In the genomic region with DNA sequence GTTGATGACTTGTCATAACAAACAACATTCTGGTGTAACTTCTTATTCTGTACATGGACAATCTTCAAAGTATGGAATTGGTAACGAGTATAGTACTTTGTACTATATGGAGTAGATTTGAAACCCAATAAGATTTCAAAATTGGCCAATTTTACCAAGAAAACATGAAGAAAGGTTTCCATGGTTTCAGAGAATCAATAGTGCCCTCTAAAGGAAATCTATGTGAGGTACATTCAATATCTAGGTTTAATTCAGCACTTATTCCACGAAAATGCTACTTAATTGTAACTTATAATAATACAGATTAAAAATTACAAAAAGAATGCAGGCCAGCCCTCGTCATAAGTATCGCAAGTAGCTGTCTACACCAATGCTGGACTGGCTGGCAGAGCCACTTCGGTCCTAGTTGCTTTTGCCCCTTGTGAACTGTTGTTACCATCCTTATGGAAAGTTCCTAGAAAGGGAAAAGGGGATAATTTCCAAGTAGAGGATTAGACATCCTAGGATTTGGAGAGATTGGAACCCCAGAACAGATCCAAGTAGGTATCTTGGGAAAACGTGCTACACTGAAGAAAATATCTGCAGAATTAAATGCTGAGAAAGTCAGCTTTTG, we compare ENCODE assay signal across 8 cellular contexts.
A peak's percentile ranks its signal among the peaks of the same experiment; 100 is the strongest.
DNase-seq lines count a peak whose midpoint lies in the region; ATAC-seq, FAIRE-seq and TF ChIP-seq lines count a peak whose summit lies in the region.

No MANE protein-coding gene starts in this region.

- intact Hi-C loops in posterior vena cava (cut with DNase I): no loop called here

- peak overlapping the region; percentile 35; the same call in 2 of the 3 replicates for H3K4me2 ChIP-seq in A549
- H3K4me2 ChIP-seq in H1 (ENCODE audit: insufficient read depth in 1 of 2, low read depth in 2 of 2, low read length in 2 of 2): no peak overlapping the region
- H3K4me2 ChIP-seq in parathyroid adenoma (ENCODE audit: low read length): no peak overlapping the region

- no peak overlapping the region for H2BK120ac ChIP-seq in H1 (replicated peaks; ENCODE audit: low read depth, low read length)

- no peak overlapping the region for H4K91ac ChIP-seq in H1 (replicated peaks; ENCODE audit: insufficient read length, low read length)

- no peaks in the 10 kb centered on the region for H4K20me1 ChIP-seq in H1 (replicated peaks in 1 of 2; ENCODE audit: control insufficient read depth in 1 of 2, insufficient read depth in 2 of 2, low read length in 2 of 2)

- no peak overlapping the region for H3K4ac ChIP-seq in H1 (replicated peaks; ENCODE audit: insufficient read length, low read depth, low read length)

- TF ChIP-seq POLR2A in A549 (IDR thresholded peaks at IDR 0.05; ENCODE audit: low read length): no peak
- no peak for TF ChIP-seq POLR2A in H1 (IDR thresholded peaks at IDR 0.05; ENCODE audit: control extremely low read depth in 1 of 2, low read depth in 2 of 2, low read length in 2 of 2)

- no peaks in the 10 kb centered on the region for H3K79me1 ChIP-seq in H1 (ENCODE audit: low read depth, low read length)

- no peak overlapping the region for H3K23ac ChIP-seq in H1 (ENCODE audit: insufficient read length)

- H3K23me2 ChIP-seq in H1 (ENCODE audit: low read depth, low read length): no peaks in the 10 kb centered on the region

- DNase-seq in A549 (ENCODE audit: low read depth in 1 of 2, low spot score in 1 of 2): peak in 1 of 2 experiments; percentile 7
- peak; percentile 22 for DNase-seq in NCI-H2227 treated with DMSO at 0.1 percent for 48 hours (lab: John Stamatoyannopoulos, UW)
- DNase-seq in H1 (ENCODE audit: low read depth in 1 of 2, low spot score in 2 of 2): no peak
- DNase-seq in posterior vena cava (ENCODE audit: low spot score): no peak
- no peak for DNase-seq in activated CD4-positive, alpha-beta T cell treated with anti-CD3 and anti-CD28 coated beads, Interleukin-2, amount 50 U/mL, for 1 hour

- H2AFZ ChIP-seq in H1 (ENCODE audit: low read length) (no peak overlapping the region), parathyroid adenoma (no peak overlapping the region)

- H3K36me3 ChIP-seq in H1 (ENCODE audit: control insufficient read depth in 2 of 4, insufficient read depth in 4 of 4, low read length in 3 of 4) (no peaks in the 10 kb centered on the region), parathyroid adenoma (ENCODE audit: control insufficient read depth, insufficient read depth, low read length) (no peaks in the 10 kb centered on the region)

- peak; percentile 57 to 74; a peak in 4 of 5 replicates for TF ChIP-seq RAD21 in A549 (conservative IDR thresholded peaks at IDR 0.05 in 1 of 2, IDR thresholded peaks at IDR 0.05 in 1 of 2)
- TF ChIP-seq RAD21 in H1 (IDR thresholded peaks at IDR 0.05 in 1 of 2, conservative IDR thresholded peaks at IDR 0.05 in 1 of 2; ENCODE audit: low read depth in 2 of 2, low read length in 2 of 2): peak; percentile 64 to 75

- no peak overlapping the region for H2AK5ac ChIP-seq in H1 (ENCODE audit: low read depth, low read length)

- TF ChIP-seq EP300 in A549 (IDR thresholded peaks at IDR 0.05) (no peak), H1 (IDR thresholded peaks at IDR 0.05; ENCODE audit: borderline replicate concordance in 1 of 2, low read depth in 2 of 2, low read length in 2 of 2) (no peak)

- CTCF ChIA-PET in A549 (lab: Yijun Ruan, JAX): interaction anchor here (1.0 to 1.3 kb wide), 2 partner anchors 9 to 61 kb away, joined by 3 to 4 read pairs; no protein-coding TSS in a partner anchor
- CTCF ChIA-PET in H1 (lab: Charles Lee; ENCODE audit: partially characterized antibody): interaction anchor here (0.6 to 3.4 kb wide), 26 partner anchors 11 to 555 kb away, joined by 3 to 19 read pairs (median 4); no protein-coding TSS in a partner anchor

- H3K14ac ChIP-seq in H1 (ENCODE audit: insufficient read length): no peak overlapping the region

- H3K9ac ChIP-seq in H1 (replicated peaks in 1 of 4; ENCODE audit: extremely low read depth in 1 of 4, low read depth in 3 of 4, low read length in 3 of 4) (no peak overlapping the region), parathyroid adenoma (no peak overlapping the region)

- TF ChIP-seq CTCF in A549 (IDR thresholded peaks at IDR 0.05): peak; percentile 52
- TF ChIP-seq CTCF in H1 (IDR thresholded peaks at IDR 0.05; ENCODE audit: control extremely low read depth in 1 of 3, insufficient read depth in 1 of 3, low read depth in 1 of 3, low read length in 3 of 3): peak in 2 of 3 experiments; percentile 29 to 39; a peak in 2 of 4 replicates
- peak; percentile 42 for TF ChIP-seq CTCF in parathyroid adenoma (IDR thresholded peaks at IDR 0.05)

- H3K18ac ChIP-seq in H1 (ENCODE audit: extremely low read depth, low read length): no peak overlapping the region

- H2BK15ac ChIP-seq in H1 (ENCODE audit: low read length): no peak overlapping the region

- H3K9me3 ChIP-seq in A549 (no peaks in the 10 kb centered on the region), H1 (ENCODE audit: insufficient read depth in 2 of 2, low read depth in 1 of 2, low read length in 1 of 2) (no peaks in the 10 kb centered on the region), parathyroid adenoma (ENCODE audit: control insufficient read depth, low read length) (no peaks in the 10 kb centered on the region)

- ATAC-seq in A549 (no peak), GM18502 (IDR thresholded peaks at IDR 0.05; ENCODE audit: poor library complexity, unreplicated experiment) (peak; percentile 52), HG03280 (IDR thresholded peaks at IDR 0.05; ENCODE audit: unreplicated experiment) (no peak)

- no peak overlapping the region for H2BK12ac ChIP-seq in H1 (ENCODE audit: low read depth, low read length)

- 0% methylated on average over 6 of the region's 6 CpGs for WGBS in A549 (ENCODE audit: missing lambda C conversion rate)
- 41% methylated on average over 6 of the region's 6 CpGs; no CpG with 5 or more reads in 1 of the 2 experiments for WGBS in H1 (ENCODE audit: extremely low coverage in 1 of 2, insufficient coverage in 1 of 2, insufficient read length in 1 of 2, insufficient replicate concordance in 2 of 2, low coverage in 1 of 2, low lambda C conversion rate in 2 of 2, missing lambda C conversion rate in 1 of 2), 2 experiments

- no peak overlapping the region for H3K56ac ChIP-seq in H1 (replicated peaks; ENCODE audit: insufficient read length, low read depth, low read length)

- POLR2A ChIA-PET in A549 (lab: Yijun Ruan, JAX) (no interaction called here), H1 (lab: Charles Lee; ENCODE audit: partially characterized antibody) (interaction anchor here (0.6 kb wide), 1 partner anchor 416 kb away, joined by 4 read pairs; no protein-coding TSS in a partner anchor)

- H2BK5ac ChIP-seq in H1 (ENCODE audit: low read depth, low read length): no peak overlapping the region

- no peaks in the 10 kb centered on the region for H3K27me3 ChIP-seq in H1 (replicated peaks in 1 of 4; ENCODE audit: control insufficient read depth in 3 of 4, extremely low read depth in 1 of 4, insufficient read depth in 3 of 4, low read length in 3 of 4)
- H3K27me3 ChIP-seq in parathyroid adenoma (ENCODE audit: control insufficient read depth, insufficient read depth, low read length): no peaks in the 10 kb centered on the region

- H4K5ac ChIP-seq in H1 (ENCODE audit: insufficient read length, low read depth, low read length): no peak overlapping the region

- H3K4me1 ChIP-seq in A549 (peaks cover 9% of the 10 kb centered on the region; the same call in 2 of the 3 replicates), H1 (replicated peaks in 1 of 4; ENCODE audit: control insufficient read depth in 3 of 4, insufficient read depth in 4 of 4, low read length in 3 of 4) (no peaks in the 10 kb centered on the region), parathyroid adenoma (no peaks in the 10 kb centered on the region)

- no peak overlapping the region for H3K4me3 ChIP-seq in A549
- H3K4me3 ChIP-seq in H1 (ENCODE audit: extremely low read depth in 1 of 4, insufficient read depth in 2 of 4, low read depth in 3 of 4, low read length in 4 of 4): no peak overlapping the region
- H3K4me3 ChIP-seq in parathyroid adenoma (ENCODE audit: low read depth, low read length): no peak overlapping the region

- H3K27ac ChIP-seq in A549 (no peak overlapping the region), H1 (ENCODE audit: low read depth, low read length) (no peak overlapping the region), parathyroid adenoma (no peak overlapping the region)

- no peaks in the 10 kb centered on the region for H3K79me2 ChIP-seq in H1 (ENCODE audit: control insufficient read depth in 1 of 2, insufficient read depth in 2 of 2, low read length in 2 of 2)
- H3K79me2 ChIP-seq in parathyroid adenoma: no peaks in the 10 kb centered on the region

- no peak overlapping the region for H4K8ac ChIP-seq in H1 (ENCODE audit: extremely low read depth, insufficient read depth, low read length)

- FAIRE-seq in A549 (lab: Jason Lieb, UNC) (no peak), H1 (lab: Jason Lieb, UNC) (no peak)

- H2BK20ac ChIP-seq in H1 (ENCODE audit: low read length): no peak overlapping the region

TF ChIP-seq in A549, 52 proteins besides CTCF, POLR2A, EP300 and RAD21:
- peak; percentile 54; the same call in 2 of the 3 replicates for TF ChIP-seq SMC3 (IDR thresholded peaks at IDR 0.05)
- TF ChIP-seq, protein P1, sequence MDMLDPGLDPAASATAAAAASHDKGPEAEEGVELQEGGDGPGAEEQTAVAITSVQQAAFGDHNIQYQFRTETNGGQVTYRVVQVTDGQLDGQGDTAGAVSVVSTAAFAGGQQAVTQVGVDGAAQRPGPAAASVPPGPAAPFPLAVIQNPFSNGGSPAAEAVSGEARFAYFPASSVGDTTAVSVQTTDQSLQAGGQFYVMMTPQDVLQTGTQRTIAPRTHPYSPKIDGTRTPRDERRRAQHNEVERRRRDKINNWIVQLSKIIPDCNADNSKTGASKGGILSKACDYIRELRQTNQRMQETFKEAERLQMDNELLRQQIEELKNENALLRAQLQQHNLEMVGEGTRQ (IDR thresholded peaks at IDR 0.05): no peak
TF ChIP-seq in A549: peak in this region for 1.

TF ChIP-seq in H1, 55 proteins besides CTCF, POLR2A, EP300 and RAD21 (continues in another document):
- no peak for TF ChIP-seq GABPA (IDR thresholded peaks at IDR 0.05; ENCODE audit: borderline replicate concordance, insufficient read depth, low read length)
- no peak for TF ChIP-seq SIRT6 (IDR thresholded peaks at IDR 0.05; ENCODE audit: low read length)
- TF ChIP-seq TCF12 (IDR thresholded peaks at IDR 0.05; ENCODE audit: low read depth, low read length): no peak
- TF ChIP-seq KDM5A (IDR thresholded peaks at IDR 0.05; ENCODE audit: low read length): no peak
- no peak for TF ChIP-seq FOSL1 (IDR thresholded peaks at IDR 0.05; ENCODE audit: insufficient read depth, low read depth, low read length)
- TF ChIP-seq SP1 (IDR thresholded peaks at IDR 0.05; ENCODE audit: low read depth, low read length): no peak
- no peak for TF ChIP-seq PHF8 (conservative IDR thresholded peaks at IDR 0.05; ENCODE audit: low read depth, low read length)
- TF ChIP-seq RNF2 (IDR thresholded peaks at IDR 0.05; ENCODE audit: borderline replicate concordance, low read depth, low read length, missing control alignments, poor library complexity, severe bottlenecking): no peak
- no peak for TF ChIP-seq CBX5 (IDR thresholded peaks at IDR 0.05; ENCODE audit: low read depth, low read length)
- TF ChIP-seq SP4 (IDR thresholded peaks at IDR 0.05; ENCODE audit: low read length): no peak
- TF ChIP-seq HDAC6 (IDR thresholded peaks at IDR 0.05; ENCODE audit: low read depth, low read length): no peak
- no peak for TF ChIP-seq MAFK (IDR thresholded peaks at IDR 0.05; ENCODE audit: low read depth, low read length)

Comparison
In these comparisons a context has a peak if more than half of its experiments do, and no peak if none do; other contexts are left out.
1. Of the 18 proteins assayed by ChIP-seq in both H1 and A549: peak only in H1: none; only in A549: none; in both: CTCF and RAD21; in neither: 16.